Comparison of ENCODE assay signal across 18 cellular contexts in the genomic region with DNA sequence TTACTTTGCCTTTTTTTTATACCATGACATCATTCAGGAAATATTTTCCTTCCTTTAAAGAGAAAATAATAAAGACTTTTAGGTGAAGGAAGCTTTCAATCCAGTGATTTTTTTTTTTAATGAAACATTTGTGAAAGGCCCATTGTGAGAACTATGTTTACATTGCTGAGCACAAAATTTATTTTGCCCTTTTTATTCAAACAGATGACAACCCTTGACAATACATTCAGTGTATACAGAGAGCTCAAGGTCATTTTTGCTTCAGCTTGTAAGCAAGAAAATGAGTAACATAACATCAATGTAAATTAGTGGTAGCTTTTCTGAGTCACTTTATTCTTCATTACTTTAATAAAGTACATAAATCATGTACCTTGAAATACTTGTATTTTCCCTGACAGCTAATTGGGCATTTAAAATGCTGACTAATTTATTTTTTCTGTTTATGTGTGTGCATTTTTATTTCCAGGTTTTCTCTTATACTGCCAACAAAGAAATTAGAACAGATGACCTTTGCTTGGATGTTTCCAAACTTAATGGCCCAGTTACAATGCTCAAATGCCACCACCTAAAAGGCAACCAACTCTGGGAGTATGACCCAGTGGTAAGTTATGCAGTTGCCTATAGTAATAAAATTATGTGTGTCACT.
DNase-seq lines count a peak whose midpoint lies in the region; ATAC-seq, FAIRE-seq and TF ChIP-seq lines count a peak whose summit lies in the region.
"Had no signal": no experiment of that assay in that cellular context is flagged by ENCODE, and none has a peak within 500 bp of the region (broad histone marks: within the 10 kb centered on the region; RNA-seq: fewer than 3 reads in every experiment).

No MANE protein-coding gene starts in this region.

- intact Hi-C loops in left colon (cut with DNase I, micrococcal nuclease), result loop anchor here in 1 of 2 donors (10.0 kb wide), 1 partner anchor 132 kb away; no protein-coding TSS in a partner anchor

- TF ChIP-seq CTCF in D721Med (IDR thresholded peaks at IDR 0.05; ENCODE audit: insufficient read depth, missing control alignments), result no peak
- no peak for TF ChIP-seq CTCF in astrocyte of the spinal cord (IDR thresholded peaks at IDR 0.05; ENCODE audit: low read depth, low read length)

- in situ Hi-C loops in astrocyte of the spinal cord (cut with HindIII; ENCODE audit: low sequenced_read_pairs), result no loop called here

- ATAC-seq in left colon (peak; percentile 40), GM21381 (IDR thresholded peaks at IDR 0.05; ENCODE audit: unreplicated experiment) (no peak)
- ATAC-seq: activated CD8-positive, alpha-beta memory T cell treated with anti-CD3 and anti-CD28 coated beads, Interleukin-2, amount 10 ng/mL, durations not matched to agents 7 days and 5 days; T-helper 17 cell had no signal

- no peaks in the 10 kb centered on the region for H3K27me3 ChIP-seq in H7 (ENCODE audit: control insufficient read depth, insufficient read depth, low read length)
- H3K27me3 ChIP-seq: brain microvascular endothelial cell had no signal

- H3K36me3 ChIP-seq in H7 (replicated peaks; ENCODE audit: control insufficient read depth, insufficient read depth, low read length), result no peaks in the 10 kb centered on the region; the same call in 1 of the 2 replicates

- FAIRE-seq in D721Med (lab: Jason Lieb, UNC), result peak; percentile 94
- FAIRE-seq: frontal cortex had no signal

- H3K4me3 ChIP-seq in astrocyte of the spinal cord (ENCODE audit: low read depth, low read length) (no peak overlapping the region), H7 (ENCODE audit: insufficient read depth, low read depth, low read length) (no peak overlapping the region)
- H3K4me3 ChIP-seq: lung had no signal

- no peak for DNase-seq in D721Med (ENCODE audit: insufficient read length, low spot score)
- DNase-seq in HCEC 1CT, result peak; percentile 10
- DNase-seq in astrocyte of the spinal cord (ENCODE audit: low read depth, low spot score), result peak; percentile 26
- DNase-seq in left colon, result no peak
- no peak for DNase-seq in medulla oblongata (ENCODE audit: extremely low spot score)
- no peak for DNase-seq in H7
- DNase-seq in ecto neural progenitor cell (ENCODE audit: low spot score), result no peak
- DNase-seq: activated CD8-positive, alpha-beta memory T cell treated with anti-CD3 and anti-CD28 coated beads, Interleukin-2, amount 10 ng/mL, durations not matched to agents 7 days and 5 days; activated naive CD4-positive, alpha-beta T cell; brain microvascular endothelial cell; DMS 273 treated with DMSO at 0.1 percent for 48 hours; NCI-H2107; NK-92 treated with Interleukin-12 subunit alpha and Interleukin-12 subunit beta, amount 100 ng/mL, for 24 hours; retina; T-helper 17 cell had no signal

Comparison
In these comparisons a context has a peak if more than half of its experiments do, and no peak if none do; other contexts are left out.
1. DNase-seq: peak in HCEC 1CT (single experiment) and astrocyte of the spinal cord (single experiment); none in D721Med (single experiment), left colon (0 of 2), medulla oblongata (single experiment), H7 (single experiment) and ecto neural progenitor cell (single experiment).